Comparison of ENCODE assay signal across 30 cellular contexts in the genomic region with DNA sequence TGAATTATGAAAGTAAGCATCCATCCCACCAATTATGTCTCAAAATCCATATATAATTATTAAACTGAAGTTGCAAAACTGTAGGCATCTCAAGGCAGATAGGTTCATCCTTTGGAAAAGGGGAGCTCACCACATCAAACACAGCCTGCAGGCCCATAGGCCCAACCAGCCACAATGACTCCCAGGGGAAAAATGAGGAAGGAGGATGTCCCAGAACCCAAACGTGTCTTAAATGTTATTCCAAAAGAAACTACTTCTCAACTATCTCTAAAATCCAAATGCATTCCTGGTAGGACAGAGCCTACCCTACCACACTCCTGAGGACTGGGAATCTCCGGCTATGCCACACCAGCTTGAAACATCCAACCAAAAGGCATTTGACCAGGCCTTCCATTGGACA.
"Had no signal": no experiment of that assay in that cellular context is flagged by ENCODE, and none has a peak within 500 bp of the region (broad histone marks: within the 10 kb centered on the region; RNA-seq: fewer than 3 reads in every experiment).

No MANE protein-coding gene starts in this region.

- H3K79me2 ChIP-seq: parathyroid adenoma had no signal

- DNase-seq: naive thymus-derived CD4-positive, alpha-beta T cell; natural killer cell; occipital lobe; ovary; posterior cingulate gyrus; psoas muscle; right cardiac atrium; right lobe of liver; sigmoid colon; spleen; stimulated activated CD4-positive, alpha-beta T cell treated with anti-CD3 and anti-CD28 coated beads, Interleukin-12 subunit alpha, Interleukin-12 subunit beta, amount 100 ng/mL, for 4 hours; stimulated activated CD4-positive, alpha-beta T cell treated with anti-CD3 and anti-CD28 coated beads, Interleukin-1b, Interleukin-23, amount 100 ng/mL, for 48 hours; stimulated activated CD4-positive, alpha-beta T cell treated with anti-CD3 and anti-CD28 coated beads, Interleukin-4, amount 100 ng/mL, for 1 hour; stimulated activated CD4-positive, alpha-beta T cell treated with anti-CD3 and anti-CD28 coated beads, Interleukin-4, amount 100 ng/mL, for 4 hours; stimulated activated CD8-positive, alpha-beta memory T cell treated with anti-CD3 and anti-CD28 coated beads, Interleukin-4, amount 100 ng/mL, for 48 hours; stimulated activated naive CD4-positive, alpha-beta T cell; stimulated activated naive CD8-positive, alpha-beta T cell treated with anti-CD3 and anti-CD28 coated beads, Interleukin-15, amount 100 ng/mL, for 72 hours; stimulated activated naive CD8-positive, alpha-beta T cell treated with anti-CD3 and anti-CD28 coated beads, Interleukin-15, Interleukin-2, amounts not matched to agents 100 U/mL and 50 U/mL, for 24 hours; substantia nigra; testis; tibial artery; transverse colon; upper lobe of left lung had no signal

- H3K27me3 ChIP-seq: neural progenitor cell, ovary, right lobe of liver, sigmoid colon, spleen, suprapubic skin, testis, tibial artery, transverse colon, upper lobe of left lung, vagina had no signal

- ATAC-seq: naive thymus-derived CD4-positive, alpha-beta T cell; natural killer cell; psoas muscle; right cardiac atrium; right lobe of liver; stimulated activated memory B cell treated with anti-CD40 and anti-IgM and Interleukin-4, amounts not matched to agents 10 μg/mL and 1 μg/mL and 100 μg/mL, for 72 hours; stimulated activated naive CD8-positive, alpha-beta T cell treated with anti-CD3 and anti-CD28 coated beads, Interleukin-15, amount 100 ng/mL, for 72 hours; stimulated activated naive CD8-positive, alpha-beta T cell treated with anti-CD3 and anti-CD28 coated beads, Interleukin-15, Interleukin-2, amounts not matched to agents 100 U/mL and 50 U/mL, for 24 hours had no signal

- H3K4me3 ChIP-seq: neural progenitor cell, ovary, psoas muscle, right lobe of liver, sigmoid colon, skin epidermis, smooth muscle cell, spleen, suprapubic skin, testis, tibial artery, transverse colon, upper lobe of left lung, vagina had no signal

- H3K4me2 ChIP-seq: neural progenitor cell, smooth muscle cell had no signal

- H3K4me1 ChIP-seq: neural progenitor cell, parathyroid adenoma, psoas muscle, right lobe of liver, sigmoid colon, testis, tibial artery, transverse colon, upper lobe of left lung, vagina had no signal

- H3K9ac ChIP-seq: neural progenitor cell, parathyroid adenoma had no signal

- H3K27ac ChIP-seq: neural progenitor cell, ovary, parathyroid adenoma, psoas muscle, right lobe of liver, sigmoid colon, skin epidermis, spleen, suprapubic skin, testis, tibial artery, transverse colon, upper lobe of left lung, vagina had no signal

- H3K36me3 ChIP-seq: neural progenitor cell, ovary, right lobe of liver, sigmoid colon, spleen, tibial artery, transverse colon, upper lobe of left lung, vagina had no signal

- H2AFZ ChIP-seq: neural progenitor cell, parathyroid adenoma had no signal

- H3K9me3 ChIP-seq: ovary, psoas muscle, right lobe of liver, sigmoid colon, suprapubic skin, testis, transverse colon, vagina had no signal
